ENCODE assay signal across 16 cellular contexts in the genomic region with DNA sequence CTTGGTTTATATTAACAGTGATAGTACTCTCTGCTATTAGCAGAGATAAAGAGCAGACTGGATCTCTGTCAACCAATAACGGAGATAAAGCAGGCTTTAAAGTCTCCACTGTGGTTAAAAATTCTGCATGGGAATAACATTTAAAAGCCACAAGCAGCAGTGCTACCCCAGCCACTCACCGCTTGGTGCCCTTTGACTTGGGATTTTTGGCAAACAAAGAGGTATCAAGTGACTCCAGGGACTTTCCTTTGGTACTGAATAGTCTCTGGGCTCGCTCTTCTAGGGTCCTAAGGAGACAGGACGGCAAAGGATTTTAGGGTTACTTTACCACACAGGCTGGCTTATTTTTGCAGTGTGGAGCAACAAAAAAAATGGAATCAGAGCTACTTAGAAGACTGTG. TPM values are rescaled to one million over a fixed set of nuclear protein-coding genes. Genes with fewer than 3 reads are reported as not detected.
DNase-seq lines count a peak whose midpoint lies in the region; ATAC-seq and TF ChIP-seq lines count a peak whose summit lies in the region.
"Had no signal": no experiment of that assay in that cellular context is flagged by ENCODE, and none has a peak within 500 bp of the region (broad histone marks: within the 10 kb centered on the region; RNA-seq: fewer than 3 reads in every experiment).

No MANE protein-coding gene starts in this region.

- H3K27ac ChIP-seq in gastrocnemius medialis, result peak overlapping the region in 3 of 4 donors; percentile 9 to 51 (median 9)
- H3K27ac ChIP-seq: C4-2B, HL-60 had no signal

- H3K4me1 ChIP-seq in gastrocnemius medialis, result no peaks in the 10 kb centered on the region
- H3K4me1 ChIP-seq: BE2C had no signal

- no peak overlapping the region for H3K4me3 Mint-ChIP-seq in activated naive CD8-positive, alpha-beta T cell treated with anti-CD3 and anti-CD28 coated beads, Interleukin-2, amount 50 U/mL, for 24 hours
- no peak overlapping the region for H3K4me3 Mint-ChIP-seq in activated naive CD8-positive, alpha-beta T cell treated with anti-CD3 and anti-CD28 coated beads for 36 hours
- H3K4me3 Mint-ChIP-seq: CD4-positive, alpha-beta T cell; HFFc6 had no signal

- intact Hi-C loops in gastrocnemius medialis (cut with DNase I; ENCODE audit: low total_unique reads), result loop anchor here (5.0 kb wide), 1 partner anchor 86 kb away; no protein-coding TSS in a partner anchor

- H3K36me3 Mint-ChIP-seq in activated naive CD8-positive, alpha-beta T cell treated with anti-CD3 and anti-CD28 coated beads, Interleukin-2, amount 50 U/mL, for 24 hours (ENCODE audit: low read depth), result peaks cover 73% of the 10 kb centered on the region
- peaks cover 51% of the 10 kb centered on the region for H3K36me3 Mint-ChIP-seq in activated naive CD8-positive, alpha-beta T cell treated with anti-CD3 and anti-CD28 coated beads for 36 hours

- no peaks in the 10 kb centered on the region for H3K27me3 Mint-ChIP-seq in activated naive CD8-positive, alpha-beta T cell treated with anti-CD3 and anti-CD28 coated beads, Interleukin-2, amount 50 U/mL, for 24 hours
- H3K27me3 Mint-ChIP-seq in activated naive CD8-positive, alpha-beta T cell treated with anti-CD3 and anti-CD28 coated beads for 36 hours, result no peaks in the 10 kb centered on the region
- H3K27me3 Mint-ChIP-seq: CD4-positive, alpha-beta T cell had no signal

- no peak for TF ChIP-seq POLR2A in gastrocnemius medialis (IDR thresholded peaks at IDR 0.05)

- in situ Hi-C loops in gastrocnemius medialis (cut with MboI; ENCODE audit: low sequenced_read_pairs in 4 of 4), result no loop called here

- DNase-seq in activated naive CD8-positive, alpha-beta T cell treated with anti-CD3 and anti-CD28 coated beads, Interleukin-2, amount 50 U/mL, for 24 hours, result no peak
- no peak for DNase-seq in activated naive CD8-positive, alpha-beta T cell treated with anti-CD3 and anti-CD28 coated beads for 36 hours
- DNase-seq in left lobe of liver (ENCODE audit: low spot score) (no peak), gastrocnemius medialis (no peak), NCI-H2196 treated with DMSO at 0.1 percent for 48 hours (lab: John Stamatoyannopoulos, UW; ENCODE audit: unreplicated experiment) (no peak)
- DNase-seq: ACHN; BE2C; Caco-2; CD4-positive, alpha-beta T cell; GOT3; H7; HFFc6 had no signal

- H3K27me3 ChIP-seq in gastrocnemius medialis, result no peaks in the 10 kb centered on the region
- H3K27me3 ChIP-seq: BE2C had no signal

- H3K9me3 ChIP-seq in gastrocnemius medialis, result no peaks in the 10 kb centered on the region
- H3K9me3 ChIP-seq: BE2C, Caco-2 had no signal

- no peak for TF ChIP-seq CTCF in gastrocnemius medialis (IDR thresholded peaks at IDR 0.05 in 4 of 5, conservative IDR thresholded peaks at IDR 0.05 in 1 of 5)

- no peak for ATAC-seq in activated naive CD8-positive, alpha-beta T cell treated with anti-CD3 and anti-CD28 coated beads, Interleukin-2, amount 50 U/mL, for 24 hours
- ATAC-seq in left lobe of liver (peak; percentile 51), gastrocnemius medialis (peak in 1 of 2 donors; percentile 30), GM21390 (IDR thresholded peaks at IDR 0.05; ENCODE audit: unreplicated experiment) (no peak)
- ATAC-seq: HCT116 had no signal

- H3K4me3 ChIP-seq in gastrocnemius medialis, result no peak overlapping the region

- peak overlapping the region; percentile 36 for H3K27ac Mint-ChIP-seq in activated naive CD8-positive, alpha-beta T cell treated with anti-CD3 and anti-CD28 coated beads, Interleukin-2, amount 50 U/mL, for 24 hours
- H3K27ac Mint-ChIP-seq in activated naive CD8-positive, alpha-beta T cell treated with anti-CD3 and anti-CD28 coated beads for 36 hours, result no peak overlapping the region
- H3K27ac Mint-ChIP-seq: CD4-positive, alpha-beta T cell; HFFc6 had no signal

- peaks cover 4% of the 10 kb centered on the region for H3K4me1 Mint-ChIP-seq in activated naive CD8-positive, alpha-beta T cell treated with anti-CD3 and anti-CD28 coated beads, Interleukin-2, amount 50 U/mL, for 24 hours
- peaks cover 2% of the 10 kb centered on the region for H3K4me1 Mint-ChIP-seq in activated naive CD8-positive, alpha-beta T cell treated with anti-CD3 and anti-CD28 coated beads for 36 hours

- peaks cover 5% of the 10 kb centered on the region for H3K9me3 Mint-ChIP-seq in activated naive CD8-positive, alpha-beta T cell treated with anti-CD3 and anti-CD28 coated beads, Interleukin-2, amount 50 U/mL, for 24 hours
- H3K9me3 Mint-ChIP-seq in activated naive CD8-positive, alpha-beta T cell treated with anti-CD3 and anti-CD28 coated beads for 36 hours, result peaks cover 2% of the 10 kb centered on the region
- H3K9me3 Mint-ChIP-seq: CD4-positive, alpha-beta T cell; HFFc6 had no signal

- H3K36me3 ChIP-seq in gastrocnemius medialis, result peaks cover 7 to 97% of the 10 kb centered on the region in 2 donors

RNA-seq across cellular contexts. Expression of a gene that starts 11.3 kb away (rescaled TPM):
- 100 to 1,000 TPM; 121 to 125 TPM for total RNA-seq in activated naive CD8-positive, alpha-beta T cell treated with anti-CD3 and anti-CD28 coated beads for 36 hours
- total RNA-seq in left lobe of liver (21.0 TPM), gastrocnemius medialis (10 to 100 TPM; 23.0 to 41.4 (median 34.8) TPM)

RNA-seq across cellular contexts. Expression of a gene that starts 26.8 kb away (rescaled TPM):
- 10 to 100 TPM; 26.5 to 27.7 TPM for total RNA-seq in activated naive CD8-positive, alpha-beta T cell treated with anti-CD3 and anti-CD28 coated beads for 36 hours
- 2.3 TPM for total RNA-seq in left lobe of liver
- 1,000 to 10,000 TPM in 2 of 4 donors, 100 to 1,000 TPM in 2; 725 to 1,282 (median 1,051) TPM for total RNA-seq in gastrocnemius medialis

RNA-seq across cellular contexts. Expression of a gene that starts 31.7 kb away (rescaled TPM):
- total RNA-seq in activated naive CD8-positive, alpha-beta T cell treated with anti-CD3 and anti-CD28 coated beads for 36 hours, result 10 to 100 TPM; 26.6 to 27.7 TPM
- total RNA-seq in left lobe of liver (19.4 TPM), gastrocnemius medialis (10 to 100 TPM in 2 of 4 donors, 1 to 10 TPM in 2; 6.8 to 13.4 (median 10.1) TPM)

RNA-seq across cellular contexts. Expression of a gene that starts 34.0 kb away (rescaled TPM):
- 10 to 100 TPM; 83.5 to 89.2 TPM for total RNA-seq in activated naive CD8-positive, alpha-beta T cell treated with anti-CD3 and anti-CD28 coated beads for 36 hours
- 8.2 TPM for total RNA-seq in left lobe of liver
- total RNA-seq in gastrocnemius medialis, result 100 to 1,000 TPM; 141 to 206 (median 186) TPM

Comparison
In these comparisons a context has a peak if more than half of its experiments do, and no peak if none do; other contexts are left out.
1. RNA of a gene that starts 26.8 kb away (total RNA-seq): 725 to 1,282 TPM in gastrocnemius medialis; 26.5 to 27.7 TPM in activated naive CD8-positive, alpha-beta T cell treated with anti-CD3 and anti-CD28 coated beads for 36 hours and 2.3 TPM in left lobe of liver (single experiment); every median in the first group is over 10 times any median in the second.